ENCODE assay signal across 20 cellular contexts in the genomic region with DNA sequence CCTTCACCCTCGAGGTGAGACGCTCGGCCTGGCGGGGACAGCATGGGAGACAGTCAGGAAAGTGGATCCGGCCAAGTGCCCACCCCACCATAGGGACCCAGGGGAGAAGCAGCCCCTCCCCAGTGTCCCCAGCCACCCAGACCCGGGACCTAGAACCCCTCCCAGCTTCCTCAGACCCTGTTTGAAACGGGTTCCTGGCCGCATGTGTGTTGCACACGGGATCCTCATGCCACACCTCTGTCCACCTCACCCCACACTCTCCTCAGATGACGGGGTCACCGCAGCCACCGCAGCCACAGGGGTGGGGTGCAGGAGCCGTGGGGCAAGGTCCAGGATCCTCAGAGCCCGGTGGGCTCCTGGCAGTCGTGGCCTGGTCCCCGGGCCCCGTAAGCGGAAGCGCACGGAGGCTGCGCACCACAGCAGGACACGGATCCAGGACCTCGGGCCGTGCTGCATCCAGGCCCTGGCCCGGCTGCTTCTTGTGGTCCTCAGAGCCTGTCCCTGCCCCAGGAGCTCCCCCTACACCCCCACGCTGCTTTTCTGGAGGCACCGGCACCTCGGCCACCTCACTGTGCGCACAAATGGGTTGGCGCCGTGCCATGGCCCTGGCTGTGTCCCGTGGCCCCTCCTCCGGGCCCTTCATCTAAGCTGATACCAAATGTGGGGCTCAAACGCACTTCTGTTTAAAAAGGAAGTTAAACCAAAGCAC. TPM values are rescaled to one million over a fixed set of nuclear protein-coding genes. Genes with fewer than 3 reads are reported as not detected.
DNase-seq lines count a peak whose midpoint lies in the region; ATAC-seq and TF ChIP-seq lines count a peak whose summit lies in the region.
"Had no signal": no experiment of that assay in that cellular context is flagged by ENCODE, and none has a peak within 500 bp of the region (broad histone marks: within the 10 kb centered on the region; RNA-seq: fewer than 3 reads in every experiment).

No MANE protein-coding gene starts in this region.

- POLR2A ChIA-PET in WTC11 (lab: Charles Lee), result no interaction called here

- ATAC-seq in stimulated activated naive CD8-positive, alpha-beta T cell treated with anti-CD3 and anti-CD28 coated beads, Interleukin-15, amount 100 ng/mL, for 72 hours, result peak; percentile 25
- ATAC-seq in stimulated activated naive CD8-positive, alpha-beta T cell treated with anti-CD3 and anti-CD28 coated beads, Interleukin-15, Interleukin-2, amounts not matched to agents 100 U/mL and 50 U/mL, for 24 hours, result no peak
- ATAC-seq in WTC11 (no peak), GM21723 (IDR thresholded peaks at IDR 0.05; ENCODE audit: unreplicated experiment) (no peak)

- no peaks in the 10 kb centered on the region for H3K9me3 Mint-ChIP-seq in stimulated activated naive CD8-positive, alpha-beta T cell treated with anti-CD3 and anti-CD28 coated beads, Interleukin-15, amount 100 ng/mL, for 72 hours
- no peaks in the 10 kb centered on the region for H3K9me3 Mint-ChIP-seq in WTC11

- H3K79me1 ChIP-seq in neuronal stem cell (ENCODE audit: low read depth, low read length), result peaks cover 10% of the 10 kb centered on the region

- no peaks in the 10 kb centered on the region for H3K27me3 Mint-ChIP-seq in stimulated activated naive CD8-positive, alpha-beta T cell treated with anti-CD3 and anti-CD28 coated beads, Interleukin-15, amount 100 ng/mL, for 72 hours
- no peaks in the 10 kb centered on the region for H3K27me3 Mint-ChIP-seq in WTC11 (ENCODE audit: low read depth)

- no peak overlapping the region for H4K8ac ChIP-seq in neuronal stem cell (ENCODE audit: low read depth, low read length)

- H2BK12ac ChIP-seq in neuronal stem cell (ENCODE audit: low read length), result no peak overlapping the region

- no peak overlapping the region for H3K18ac ChIP-seq in neuronal stem cell (ENCODE audit: low read length)

- H3K14ac ChIP-seq in neuronal stem cell (ENCODE audit: low read length), result no peak overlapping the region

- H3K4me3 Mint-ChIP-seq in stimulated activated naive CD8-positive, alpha-beta T cell treated with anti-CD3 and anti-CD28 coated beads, Interleukin-15, amount 100 ng/mL, for 72 hours, result no peak overlapping the region
- H3K4me3 Mint-ChIP-seq in WTC11, result no peak overlapping the region

- H3K9me3 ChIP-seq in neuronal stem cell (replicated peaks in 1 of 2; ENCODE audit: control insufficient read depth in 2 of 2, insufficient read depth in 1 of 2, low read depth in 1 of 2, low read length in 2 of 2), result peaks cover 0 to 2% of the 10 kb centered on the region in 2 donors
- no peaks in the 10 kb centered on the region for H3K9me3 ChIP-seq in WERI-Rb-1 (ENCODE audit: severe bottlenecking)
- H3K9me3 ChIP-seq: SJCRH30 had no signal

- H2BK15ac ChIP-seq in neuronal stem cell (ENCODE audit: low read length), result no peak overlapping the region

- H3K9ac ChIP-seq in neuronal stem cell (ENCODE audit: low read depth, low read length, poor library complexity), result peak overlapping the region; percentile 50
- H3K9ac ChIP-seq: KMS-11 had no signal

- H3K36me3 Mint-ChIP-seq in WTC11, result peaks cover 15% of the 10 kb centered on the region

- H3K4me3 ChIP-seq in neuronal stem cell (ENCODE audit: low read length in 2 of 2), result no peak overlapping the region
- no peak overlapping the region for H3K4me3 ChIP-seq in H7 (ENCODE audit: insufficient read depth, low read depth, low read length)
- H3K4me3 ChIP-seq in WERI-Rb-1 (ENCODE audit: low read depth, low read length), result no peak overlapping the region
- H3K4me3 ChIP-seq: SJCRH30 had no signal

- CTCF ChIA-PET in WTC11 (lab: Charles Lee), result no interaction called here

- no peak overlapping the region for H2AFZ ChIP-seq in neuronal stem cell (ENCODE audit: low read length)

- WGBS in neuronal stem cell (ENCODE audit: extremely low coverage in 2 of 2, insufficient read length in 2 of 2, insufficient replicate concordance in 1 of 2), 2 donors, result no CpG with 5 or more reads among the region's 34 CpGs

- H3K27me3 ChIP-seq in neuronal stem cell (ENCODE audit: control insufficient read depth in 3 of 3, insufficient read depth in 3 of 3, low read depth in 1 of 3, low read length in 3 of 3) (no peaks in the 10 kb centered on the region), H7 (ENCODE audit: control insufficient read depth, insufficient read depth, low read length) (no peaks in the 10 kb centered on the region), WERI-Rb-1 (ENCODE audit: insufficient read depth, low read depth, severe bottlenecking) (no peaks in the 10 kb centered on the region)
- H3K27me3 ChIP-seq: SJCRH30 had no signal

- H3K27ac ChIP-seq in neuronal stem cell (replicated peaks; ENCODE audit: low read length), result no peak overlapping the region
- no peak overlapping the region for H3K27ac ChIP-seq in WERI-Rb-1
- H3K27ac ChIP-seq: C4-2B, KMS-11, SJCRH30 had no signal

- no peak for DNase-seq in stimulated activated naive CD8-positive, alpha-beta T cell treated with anti-CD3 and anti-CD28 coated beads, Interleukin-15, amount 100 ng/mL, for 72 hours
- DNase-seq in stimulated activated naive CD8-positive, alpha-beta T cell treated with anti-CD3 and anti-CD28 coated beads, Interleukin-15, Interleukin-2, amounts not matched to agents 100 U/mL and 50 U/mL, for 24 hours, result no peak
- peak; percentile 7 for DNase-seq in WTC11 (ENCODE audit: low spot score)
- no peak for DNase-seq in neuronal stem cell (ENCODE audit: low spot score)
- no peak for DNase-seq in H7
- DNase-seq in WERI-Rb-1, result no peak
- DNase-seq: ACHN, AML-193, DMS79, MV-4-11, NCI-H187, NCI-H2107, NCI-H510A, NCI-H82, SJCRH30 had no signal

- no peak for TF ChIP-seq CTCF in WTC11 (IDR thresholded peaks at IDR 0.05)
- TF ChIP-seq CTCF in WERI-Rb-1 (IDR thresholded peaks at IDR 0.05; ENCODE audit: low read depth, low read length), result no peak

- no peak overlapping the region for H3K4me2 ChIP-seq in neuronal stem cell (ENCODE audit: insufficient read depth, low read length, poor library complexity, severe bottlenecking)
- H3K4me2 ChIP-seq: KMS-11 had no signal

- no peak overlapping the region for H2BK5ac ChIP-seq in neuronal stem cell (ENCODE audit: low read length)

- no peak overlapping the region for H3K4ac ChIP-seq in neuronal stem cell (ENCODE audit: low read length)

- H3K23ac ChIP-seq in neuronal stem cell (ENCODE audit: low read depth, low read length, poor library complexity), result peak overlapping the region; percentile 34

- no peaks in the 10 kb centered on the region for H3K4me1 Mint-ChIP-seq in stimulated activated naive CD8-positive, alpha-beta T cell treated with anti-CD3 and anti-CD28 coated beads, Interleukin-15, amount 100 ng/mL, for 72 hours
- no peaks in the 10 kb centered on the region for H3K4me1 Mint-ChIP-seq in WTC11

- no peak overlapping the region for H2BK120ac ChIP-seq in neuronal stem cell (ENCODE audit: low read depth, low read length)

- no peak overlapping the region for H3K27ac Mint-ChIP-seq in stimulated activated naive CD8-positive, alpha-beta T cell treated with anti-CD3 and anti-CD28 coated beads, Interleukin-15, amount 100 ng/mL, for 72 hours
- no peak overlapping the region for H3K27ac Mint-ChIP-seq in WTC11

- H3K4me1 ChIP-seq in neuronal stem cell (ENCODE audit: control insufficient read depth in 2 of 2, insufficient read depth in 1 of 2, low read depth in 1 of 2, low read length in 2 of 2), result no peaks in the 10 kb centered on the region
- H3K4me1 ChIP-seq: SJCRH30 had no signal

- H4K91ac ChIP-seq in neuronal stem cell (ENCODE audit: low read depth, low read length, poor library complexity), result no peak overlapping the region

- H3K36me3 ChIP-seq in neuronal stem cell (replicated peaks in 1 of 2; ENCODE audit: control insufficient read depth in 2 of 2, insufficient read depth in 2 of 2, low read length in 2 of 2) (peaks cover 0 to 8% of the 10 kb centered on the region in 2 donors), H7 (replicated peaks; ENCODE audit: control insufficient read depth, insufficient read depth, low read length) (peaks cover 5% of the 10 kb centered on the region), WERI-Rb-1 (no peaks in the 10 kb centered on the region)
- H3K36me3 ChIP-seq: SJCRH30 had no signal

- H2AK5ac ChIP-seq in neuronal stem cell (ENCODE audit: low read depth, low read length), result no peak overlapping the region

TF ChIP-seq in WTC11, 78 proteins besides CTCF, POLR2A, EP300 and RAD21:
- TF ChIP-seq, protein P1, sequence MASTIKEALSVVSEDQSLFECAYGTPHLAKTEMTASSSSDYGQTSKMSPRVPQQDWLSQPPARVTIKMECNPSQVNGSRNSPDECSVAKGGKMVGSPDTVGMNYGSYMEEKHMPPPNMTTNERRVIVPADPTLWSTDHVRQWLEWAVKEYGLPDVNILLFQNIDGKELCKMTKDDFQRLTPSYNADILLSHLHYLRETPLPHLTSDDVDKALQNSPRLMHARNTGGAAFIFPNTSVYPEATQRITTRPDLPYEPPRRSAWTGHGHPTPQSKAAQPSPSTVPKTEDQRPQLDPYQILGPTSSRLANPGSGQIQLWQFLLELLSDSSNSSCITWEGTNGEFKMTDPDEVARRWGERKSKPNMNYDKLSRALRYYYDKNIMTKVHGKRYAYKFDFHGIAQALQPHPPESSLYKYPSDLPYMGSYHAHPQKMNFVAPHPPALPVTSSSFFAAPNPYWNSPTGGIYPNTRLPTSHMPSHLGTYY (CRISPR knock-in tag; IDR thresholded peaks at IDR 0.05), result no peak
- TF ChIP-seq KAT7 (CRISPR knock-in tag; IDR thresholded peaks at IDR 0.05; ENCODE audit: borderline replicate concordance), result no peak
- TF ChIP-seq, protein P2, sequence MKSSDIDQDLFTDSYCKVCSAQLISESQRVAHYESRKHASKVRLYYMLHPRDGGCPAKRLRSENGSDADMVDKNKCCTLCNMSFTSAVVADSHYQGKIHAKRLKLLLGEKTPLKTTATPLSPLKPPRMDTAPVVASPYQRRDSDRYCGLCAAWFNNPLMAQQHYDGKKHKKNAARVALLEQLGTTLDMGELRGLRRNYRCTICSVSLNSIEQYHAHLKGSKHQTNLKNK (CRISPR knock-in tag; IDR thresholded peaks at IDR 0.05), result no peak

RNA-seq across cellular contexts. Expression of a gene that starts 15.3 kb away (rescaled TPM):
- 40.4 to 42.9 TPM (median 40.5 TPM) in 3 replicates for total RNA-seq in WTC11 (2021)
- 2.5 TPM for polyA plus RNA-seq in neuronal stem cell (2013, experiment 1 of 2)
- polyA plus RNA-seq in neuronal stem cell (2013, experiment 2 of 2), result 2.5 TPM
- total RNA-seq in H7 (2014; rRNA removed; shearing (Covaris generic)), result 15.1 and 27.1 TPM in 2 replicates
- total RNA-seq: RPMI7951, SJCRH30 had no signal

RNA-seq across cellular contexts. Expression of a gene that starts 54.4 kb away (rescaled TPM):
- total RNA-seq in WTC11 (2021), result not detected in 3 replicates
- polyA plus RNA-seq in neuronal stem cell (2013, experiment 1 of 2), result not detected
- not detected for polyA plus RNA-seq in neuronal stem cell (2013, experiment 2 of 2)
- total RNA-seq in H7 (2014; rRNA removed; shearing (Covaris generic)), result not detected in 2 replicates
- total RNA-seq: G401, RPMI7951, SJCRH30 had no signal
